15 cellular contexts compared by ENCODE assay signal in the genomic region with DNA sequence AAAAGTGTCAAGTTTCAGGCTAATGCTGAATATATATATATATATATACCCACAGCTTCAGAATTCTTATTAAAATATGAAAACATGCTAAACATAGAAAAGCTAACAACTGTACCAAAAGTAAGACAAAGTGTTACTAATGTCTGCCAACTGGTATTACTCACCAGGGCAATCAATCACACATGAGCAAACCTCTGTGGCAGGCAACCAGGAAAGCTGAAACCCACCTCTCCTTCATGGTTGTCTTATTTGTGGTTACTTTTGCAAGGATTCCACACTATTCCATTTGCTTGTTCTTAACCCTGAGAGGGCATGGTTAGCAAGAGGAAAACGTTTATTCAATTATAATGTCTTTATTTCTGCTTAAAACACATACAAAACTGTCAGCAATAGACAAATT.
A peak's percentile ranks its signal among the peaks of the same experiment; 100 is the strongest.
DNase-seq lines count a peak whose midpoint lies in the region; ATAC-seq, FAIRE-seq and TF ChIP-seq lines count a peak whose summit lies in the region.
"Had no signal": no experiment of that assay in that cellular context is flagged by ENCODE, and none has a peak within 500 bp of the region (broad histone marks: within the 10 kb centered on the region; RNA-seq: fewer than 3 reads in every experiment).

No MANE protein-coding gene starts in this region.

- H3K27ac Mint-ChIP-seq in glutamatergic neuron (ENCODE audit: unreplicated experiment) = no peak overlapping the region
- H3K27ac Mint-ChIP-seq: activated T-helper 17 cell treated with anti-CD3 and anti-CD28 coated beads, Interleukin-2, amount 50 U/mL, for 72 hours; stimulated activated naive CD8-positive, alpha-beta T cell treated with anti-CD3 and anti-CD28 coated beads, Interleukin-15, amount 100 ng/mL, for 72 hours had no signal

- no peaks in the 10 kb centered on the region for H3K36me3 Mint-ChIP-seq in glutamatergic neuron (ENCODE audit: unreplicated experiment)

- intact Hi-C loops in pancreas (cut with DNase I) = no loop called here

- no peaks in the 10 kb centered on the region for H3K9me3 ChIP-seq in pancreas
- H3K9me3 ChIP-seq: ovary had no signal

- WGBS in pancreas, 2 donors = 49 to 55% methylated on average over 1 of the region's 1 CpG

- H3K9me3 Mint-ChIP-seq in glutamatergic neuron (ENCODE audit: unreplicated experiment) = no peaks in the 10 kb centered on the region
- H3K9me3 Mint-ChIP-seq: activated T-helper 17 cell treated with anti-CD3 and anti-CD28 coated beads, Interleukin-2, amount 50 U/mL, for 72 hours; central memory CD8-positive, alpha-beta T cell; stimulated activated naive CD8-positive, alpha-beta T cell treated with anti-CD3 and anti-CD28 coated beads, Interleukin-15, amount 100 ng/mL, for 72 hours had no signal

- H3K27ac ChIP-seq in pancreas = no peak overlapping the region
- H3K27ac ChIP-seq: ovary had no signal

- no peak for FAIRE-seq in pancreas (lab: Jason Lieb, UNC)

- no peak overlapping the region for H3K4me3 ChIP-seq in pancreas
- H3K4me3 ChIP-seq: ovary had no signal

- H3K4me1 ChIP-seq in pancreas = peaks cover 5 to 8% (median 7%) of the 10 kb centered on the region in 3 donors

- ATAC-seq in pancreas (peak; percentile 89 to 95 (median 94)), GM21360 (IDR thresholded peaks at IDR 0.05; ENCODE audit: unreplicated experiment) (no peak)
- ATAC-seq: activated T-helper 17 cell treated with anti-CD3 and anti-CD28 coated beads, Interleukin-2, amount 50 U/mL, for 72 hours; stimulated activated naive CD8-positive, alpha-beta T cell treated with anti-CD3 and anti-CD28 coated beads, Interleukin-15, amount 100 ng/mL, for 72 hours had no signal

- H3K36me3 ChIP-seq in pancreas = no peaks in the 10 kb centered on the region
- H3K36me3 ChIP-seq: ovary had no signal

- no peak overlapping the region for H3K4me3 Mint-ChIP-seq in glutamatergic neuron (ENCODE audit: unreplicated experiment)
- H3K4me3 Mint-ChIP-seq: activated T-helper 17 cell treated with anti-CD3 and anti-CD28 coated beads, Interleukin-2, amount 50 U/mL, for 72 hours; central memory CD8-positive, alpha-beta T cell; stimulated activated naive CD8-positive, alpha-beta T cell treated with anti-CD3 and anti-CD28 coated beads, Interleukin-15, amount 100 ng/mL, for 72 hours had no signal

- DNase-seq in ELR (ENCODE audit: low read depth) (peak; percentile 54), NCI-H69 (lab: John Stamatoyannopoulos, UW) (peak; percentile 43), dermis microvascular lymphatic vessel endothelial cell (ENCODE audit: low read depth in 2 of 2) (peak; percentile 14 to 85), pancreas (peak in 3 of 6 donors; percentile 20 to 48 (median 28)), SW480 (ENCODE audit: low spot score) (no peak), glutamatergic neuron (no peak), COLO668 (lab: John Stamatoyannopoulos, UW; ENCODE audit: unreplicated experiment) (no peak)
- DNase-seq: activated CD4-positive, alpha-beta T cell treated with anti-CD3 and anti-CD28 coated beads for 48 hours; NCI-H774; ovary; stimulated activated CD4-positive, alpha-beta T cell treated with anti-CD3 and anti-CD28 coated beads, Interleukin-2, amount 100 ng/mL, for 48 hours; stimulated activated naive CD8-positive, alpha-beta T cell treated with anti-CD3 and anti-CD28 coated beads, Interleukin-15, amount 100 ng/mL, for 72 hours had no signal

- TF ChIP-seq CTCF in pancreas (IDR thresholded peaks at IDR 0.05) = no peak
- no peak for TF ChIP-seq CTCF in glutamatergic neuron (IDR thresholded peaks at IDR 0.05; ENCODE audit: partially characterized antibody, unreplicated experiment)

- H3K4me1 Mint-ChIP-seq in glutamatergic neuron (ENCODE audit: low read depth, unreplicated experiment) = no peaks in the 10 kb centered on the region
- H3K4me1 Mint-ChIP-seq: activated T-helper 17 cell treated with anti-CD3 and anti-CD28 coated beads, Interleukin-2, amount 50 U/mL, for 72 hours; central memory CD8-positive, alpha-beta T cell; stimulated activated naive CD8-positive, alpha-beta T cell treated with anti-CD3 and anti-CD28 coated beads, Interleukin-15, amount 100 ng/mL, for 72 hours had no signal

- H3K27me3 ChIP-seq in pancreas = no peaks in the 10 kb centered on the region
- H3K27me3 ChIP-seq: ovary had no signal

- peaks cover 3% of the 10 kb centered on the region for H3K27me3 Mint-ChIP-seq in glutamatergic neuron (ENCODE audit: unreplicated experiment)
- H3K27me3 Mint-ChIP-seq: activated T-helper 17 cell treated with anti-CD3 and anti-CD28 coated beads, Interleukin-2, amount 50 U/mL, for 72 hours; stimulated activated naive CD8-positive, alpha-beta T cell treated with anti-CD3 and anti-CD28 coated beads, Interleukin-15, amount 100 ng/mL, for 72 hours had no signal

Comparison
In these comparisons a context has a peak if more than half of its experiments do, and no peak if none do; other contexts are left out.
1. DNase-seq: peak in ELR (single experiment), NCI-H69 (single experiment) and dermis microvascular lymphatic vessel endothelial cell (2 of 2); none in SW480 (single experiment), glutamatergic neuron (single experiment) and COLO668 (single experiment).